9 cellular contexts compared by ENCODE assay signal in the genomic region with DNA sequence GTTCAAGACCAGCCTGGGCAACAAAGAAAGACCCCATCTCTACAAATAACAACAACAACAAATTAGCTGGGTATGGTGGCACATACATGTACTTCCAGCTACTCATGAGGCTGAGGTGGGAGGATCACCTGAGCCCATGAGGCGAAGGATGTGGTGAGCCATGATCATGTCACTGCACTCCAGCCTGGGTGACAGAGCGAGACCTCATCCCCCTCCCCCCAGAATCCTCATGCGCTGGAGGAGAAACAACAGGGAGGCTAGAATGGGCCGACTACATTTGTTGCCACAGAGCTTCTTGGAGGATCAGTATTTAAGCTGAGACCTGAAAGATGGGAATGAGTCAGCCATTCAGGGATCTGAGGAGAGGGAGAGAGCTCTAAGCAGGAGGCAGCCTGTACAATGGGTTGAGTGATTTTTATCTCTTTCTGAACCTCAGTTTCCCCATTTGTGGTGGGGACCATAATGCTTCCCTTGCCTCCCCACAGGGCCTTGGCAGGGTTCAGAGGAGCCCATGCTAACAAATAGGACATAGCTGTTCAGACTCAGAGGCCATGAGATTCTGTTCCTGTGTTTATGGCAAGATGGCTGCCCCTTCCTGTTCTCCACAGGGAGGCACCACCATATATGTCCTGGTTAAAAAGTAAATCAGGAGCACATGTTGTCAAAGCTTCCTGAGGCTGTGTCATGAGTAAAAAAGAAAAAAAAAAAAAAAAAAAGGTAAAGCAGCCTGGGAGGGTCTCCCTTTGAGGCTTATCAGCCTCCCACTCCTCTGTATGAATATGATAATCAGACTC.
DNase-seq lines count a peak whose midpoint lies in the region; ATAC-seq and TF ChIP-seq lines count a peak whose summit lies in the region.
"Had no signal": no experiment of that assay in that cellular context is flagged by ENCODE, and none has a peak within 500 bp of the region (broad histone marks: within the 10 kb centered on the region; RNA-seq: fewer than 3 reads in every experiment).

No MANE protein-coding gene starts in this region.

- no peaks in the 10 kb centered on the region for H3K9me3 Mint-ChIP-seq in neural progenitor cell
- H3K9me3 Mint-ChIP-seq in activated naive CD4-positive, alpha-beta T cell treated with anti-CD3 and anti-CD28 coated beads for 36 hours: no peaks in the 10 kb centered on the region

- peak in 1 of 12 donors; percentile 8 for TF ChIP-seq CTCF in heart left ventricle (IDR thresholded peaks at IDR 0.05)
- TF ChIP-seq CTCF in esophagus squamous epithelium (IDR thresholded peaks at IDR 0.05): no peak
- no peak for TF ChIP-seq CTCF in neural progenitor cell (IDR thresholded peaks at IDR 0.05)

- H4K20me1 ChIP-seq in neural progenitor cell (ENCODE audit: low read depth): no peaks in the 10 kb centered on the region

- WGBS in heart left ventricle, 4 donors: 49 to 57% (median 50%) methylated on average over 4 of the region's 4 CpGs
- 31 to 71% methylated on average over 4 of the region's 4 CpGs for WGBS in esophagus squamous epithelium, 2 donors
- 45 to 46% methylated on average over 4 of the region's 4 CpGs for WGBS in aorta, 2 donors

- H3K27me3 Mint-ChIP-seq in neural progenitor cell (ENCODE audit: insufficient read depth, low read depth): peaks cover 16% of the 10 kb centered on the region
- H3K27me3 Mint-ChIP-seq in activated naive CD4-positive, alpha-beta T cell treated with anti-CD3 and anti-CD28 coated beads for 36 hours (ENCODE audit: low read depth): no peaks in the 10 kb centered on the region

- peak overlapping the region; percentile 60 for H3K4me2 ChIP-seq in neural progenitor cell

- H3K4me1 ChIP-seq in heart left ventricle (peaks cover 28 to 74% (median 64%) of the 10 kb centered on the region in 12 donors), esophagus squamous epithelium (peaks cover 61 to 91% (median 65%) of the 10 kb centered on the region in 3 donors), neural progenitor cell (peaks cover 74% of the 10 kb centered on the region), aorta (ENCODE audit: control insufficient read depth in 1 of 2, insufficient read depth in 2 of 2, low read length in 2 of 2) (peaks cover 4 to 5% of the 10 kb centered on the region in 2 donors)

- H3K27me3 ChIP-seq in heart left ventricle (no peaks in the 10 kb centered on the region), esophagus squamous epithelium (no peaks in the 10 kb centered on the region), neural progenitor cell (no peaks in the 10 kb centered on the region), aorta (ENCODE audit: control insufficient read depth in 1 of 2, insufficient read depth in 2 of 2, low read length in 1 of 2) (no peaks in the 10 kb centered on the region)

- no peaks in the 10 kb centered on the region for H3K36me3 ChIP-seq in heart left ventricle
- no peaks in the 10 kb centered on the region for H3K36me3 ChIP-seq in esophagus squamous epithelium
- H3K36me3 ChIP-seq in neural progenitor cell: no peaks in the 10 kb centered on the region
- H3K36me3 ChIP-seq in aorta (ENCODE audit: control insufficient read depth in 1 of 2, insufficient read depth in 2 of 2, low read length in 1 of 2): no peaks in the 10 kb centered on the region

- DNase-seq in heart left ventricle (no peak), left ventricle myocardium superior (no peak), esophagus squamous epithelium (lab: John Stamatoyannopoulos, UW) (no peak), neural progenitor cell (ENCODE audit: low spot score) (no peak), aorta (no peak), ecto neural progenitor cell (ENCODE audit: low spot score) (no peak), cerebellar cortex (ENCODE audit: low spot score) (no peak)
- no peak for DNase-seq in activated naive CD4-positive, alpha-beta T cell treated with anti-CD3 and anti-CD28 coated beads for 36 hours
- DNase-seq: NCI-H510A had no signal

- peaks cover 66% of the 10 kb centered on the region for H3F3A ChIP-seq in neural progenitor cell (ENCODE audit: low read depth)

- no peak overlapping the region for H2AFZ ChIP-seq in neural progenitor cell (replicated peaks)

- no peak for ATAC-seq in heart left ventricle
- no peak for ATAC-seq in left ventricle myocardium superior
- ATAC-seq in aorta (ENCODE audit: low FRiP score): no peak

- H3K4me3 ChIP-seq in heart left ventricle (no peak overlapping the region), esophagus squamous epithelium (no peak overlapping the region), neural progenitor cell (no peak overlapping the region), aorta (ENCODE audit: low read length in 2 of 2) (no peak overlapping the region)

- H3K4me1 Mint-ChIP-seq in neural progenitor cell: peaks cover 78% of the 10 kb centered on the region
- no peaks in the 10 kb centered on the region for H3K4me1 Mint-ChIP-seq in activated naive CD4-positive, alpha-beta T cell treated with anti-CD3 and anti-CD28 coated beads for 36 hours (ENCODE audit: low read depth)

- peak overlapping the region; percentile 72 for H3K4me3 Mint-ChIP-seq in neural progenitor cell
- no peak overlapping the region for H3K4me3 Mint-ChIP-seq in activated naive CD4-positive, alpha-beta T cell treated with anti-CD3 and anti-CD28 coated beads for 36 hours

- no peaks in the 10 kb centered on the region for H3K79me2 ChIP-seq in neural progenitor cell (ENCODE audit: low read depth)

- no peaks in the 10 kb centered on the region for H3K36me3 Mint-ChIP-seq in neural progenitor cell
- H3K36me3 Mint-ChIP-seq in activated naive CD4-positive, alpha-beta T cell treated with anti-CD3 and anti-CD28 coated beads for 36 hours (ENCODE audit: low read depth): no peaks in the 10 kb centered on the region

- no peak overlapping the region for H3K9ac ChIP-seq in neural progenitor cell

- H3K27ac Mint-ChIP-seq in neural progenitor cell: peak overlapping the region; percentile 100
- H3K27ac Mint-ChIP-seq in activated naive CD4-positive, alpha-beta T cell treated with anti-CD3 and anti-CD28 coated beads for 36 hours: no peak overlapping the region

- no peaks in the 10 kb centered on the region for H3K9me3 ChIP-seq in heart left ventricle
- no peaks in the 10 kb centered on the region for H3K9me3 ChIP-seq in esophagus squamous epithelium
- no peaks in the 10 kb centered on the region for H3K9me3 ChIP-seq in neural progenitor cell (ENCODE audit: low read depth)
- H3K9me3 ChIP-seq in aorta (ENCODE audit: control insufficient read depth, low read length): no peaks in the 10 kb centered on the region

- CTCF ChIA-PET in activated naive CD4-positive, alpha-beta T cell treated with anti-CD3 and anti-CD28 coated beads for 36 hours (lab: Charles Lee): interaction anchor here (0.6 to 1.4 kb wide), 3 partner anchors 64 to 597 kb away, joined by 3 to 4 read pairs (median 3); no protein-coding TSS in a partner anchor

- intact Hi-C loops in heart left ventricle (cut with DNase I): loop anchor here in 6 of 10 donors (2.0 to 10.0 kb wide), 6 partner anchors 17 to 62 kb away; no protein-coding TSS in a partner anchor
- intact Hi-C loops in left ventricle myocardium superior (cut with micrococcal nuclease): no loop called here
- intact Hi-C loops in esophagus squamous epithelium (cut with DNase I): no loop called here
- intact Hi-C loops in aorta (cut with DNase I): loop anchor here in 1 of 2 donors (2.0 kb wide), 2 partner anchors 17 to 57 kb away; no protein-coding TSS in a partner anchor
- intact Hi-C loops in activated naive CD4-positive, alpha-beta T cell treated with anti-CD3 and anti-CD28 coated beads for 36 hours (cut with micrococcal nuclease): no loop called here

- H3K27ac ChIP-seq in heart left ventricle: peak overlapping the region; percentile 85 to 98 (median 91)
- peak overlapping the region; percentile 81 to 93 (median 88) for H3K27ac ChIP-seq in esophagus squamous epithelium
- peak overlapping the region; percentile 98 for H3K27ac ChIP-seq in neural progenitor cell
- peak overlapping the region; percentile 86 to 98 for H3K27ac ChIP-seq in aorta (ENCODE audit: low read depth in 1 of 2, low read length in 2 of 2)

- TF ChIP-seq POLR2A in heart left ventricle (IDR thresholded peaks at IDR 0.05): no peak
- TF ChIP-seq POLR2A in esophagus squamous epithelium (IDR thresholded peaks at IDR 0.05): no peak

Comparison
In these comparisons a context has a peak if more than half of its experiments do, and no peak if none do; other contexts are left out.
1. intact Hi-C loops: an anchor here in heart left ventricle (2.0 to 10.0 kb wide); none called in left ventricle myocardium superior, esophagus squamous epithelium and activated naive CD4-positive, alpha-beta T cell treated with anti-CD3 and anti-CD28 coated beads for 36 hours.